8 cellular contexts compared by ENCODE assay signal in genomic region chr1:165629848-165630628, GRCh38. TPM values are rescaled to one million over a fixed set of nuclear protein-coding genes. Genes with fewer than 3 reads are reported as not detected.
DNase-seq lines count a peak whose midpoint lies in the region; ATAC-seq and TF ChIP-seq lines count a peak whose summit lies in the region.

No MANE protein-coding gene starts in this region.

- peak overlapping the region; percentile 66 to 94 (median 84) for H3K4me3 ChIP-seq in BLaER1 treated with 17β-estradiol and CSF1 and Interleukin-3, amounts not matched to agents 10 nM and 100 nM
- H3K4me3 ChIP-seq in prostate gland: peak overlapping the region; percentile 63 to 77

- ATAC-seq in GM21528 (IDR thresholded peaks at IDR 0.05; ENCODE audit: low FRiP score, unreplicated experiment): peak; percentile 0
- no peak for ATAC-seq in GM21360 (IDR thresholded peaks at IDR 0.05; ENCODE audit: unreplicated experiment)

- H3K9ac ChIP-seq in BLaER1 treated with 17β-estradiol and CSF1 and Interleukin-3, amounts not matched to agents 10 nM and 100 nM: peak overlapping the region; percentile 74 to 88 (median 83)

- no peaks in the 10 kb centered on the region for H3K9me3 ChIP-seq in BLaER1 treated with 17β-estradiol and CSF1 and Interleukin-3, amounts not matched to agents 10 nM and 100 nM (replicated peaks in 1 of 11)
- H3K9me3 ChIP-seq in prostate gland: no peaks in the 10 kb centered on the region

- intact Hi-C loops in prostate gland (cut with DNase I): no loop called here

- H3K36me3 ChIP-seq in BLaER1 treated with 17β-estradiol and CSF1 and Interleukin-3, amounts not matched to agents 10 nM and 100 nM: peaks cover 0 to 2% (median 0%) of the 10 kb centered on the region in 11 experiments; a peak in 1 of 22 replicates
- no peaks in the 10 kb centered on the region for H3K36me3 ChIP-seq in prostate gland

- TF ChIP-seq POLR2A in prostate gland (IDR thresholded peaks at IDR 0.05): no peak

- H3K4me1 ChIP-seq in BLaER1 treated with 17β-estradiol and CSF1 and Interleukin-3, amounts not matched to agents 10 nM and 100 nM: peaks cover 17 to 33% (median 24%) of the 10 kb centered on the region in 10 experiments
- peaks cover 5% of the 10 kb centered on the region for H3K4me1 ChIP-seq in prostate gland (replicated peaks)

- peak; percentile 69 for DNase-seq in NCI-H345 treated with DMSO at 0.1 percent for 48 hours (lab: John Stamatoyannopoulos, UW; ENCODE audit: unreplicated experiment)
- no peak for DNase-seq in epithelial cell of prostate (ENCODE audit: low read depth, low spot score)
- peak; percentile 5 for DNase-seq in prostate gland (ENCODE audit: low spot score)
- DNase-seq in stimulated activated CD4-positive, alpha-beta T cell treated with anti-CD3 and anti-CD28 coated beads, Interleukin-12 subunit alpha, Interleukin-12 subunit beta, amount 100 ng/mL, for 4 hours: no peak
- DNase-seq in activated effector memory CD4-positive, alpha-beta T cell treated with anti-CD3 and anti-CD28 coated beads, Interleukin-2, amount 50 U/mL, for 16 hours: no peak

- WGBS in prostate gland: 4% methylated on average over 26 of the region's 26 CpGs

- no peak for TF ChIP-seq CTCF in prostate gland (IDR thresholded peaks at IDR 0.05)

- H3K27me3 ChIP-seq in BLaER1 treated with 17β-estradiol and CSF1 and Interleukin-3, amounts not matched to agents 10 nM and 100 nM: no peaks in the 10 kb centered on the region
- no peaks in the 10 kb centered on the region for H3K27me3 ChIP-seq in prostate gland (replicated peaks; ENCODE audit: insufficient read depth)

- H3K27ac ChIP-seq in BLaER1 treated with 17β-estradiol and CSF1 and Interleukin-3, amounts not matched to agents 10 nM and 100 nM: peak overlapping the region; percentile 71 to 90 (median 83)
- H3K27ac ChIP-seq in epithelial cell of prostate (peak overlapping the region; percentile 87), prostate gland (peak overlapping the region; percentile 87 to 92)

- H4K20me1 ChIP-seq in BLaER1 treated with 17β-estradiol and CSF1 and Interleukin-3, amounts not matched to agents 10 nM and 100 nM: peaks cover 0 to 24% (median 6%) of the 10 kb centered on the region in 11 experiments; a peak in 9 of 22 replicates

- peak overlapping the region; percentile 80 to 99 (median 95) for H3K4me2 ChIP-seq in BLaER1 treated with 17β-estradiol and CSF1 and Interleukin-3, amounts not matched to agents 10 nM and 100 nM

RNA-seq across cellular contexts. Expression of gene MGST3, which starts 1.0 kb away (rescaled TPM):
- total RNA-seq in prostate gland: 100 to 1,000 TPM; 209 to 270 TPM

Comparison
In these comparisons a context has a peak if more than half of its experiments do, and no peak if none do; other contexts are left out.
1. DNase-seq: peak in NCI-H345 treated with DMSO at 0.1 percent for 48 hours (single experiment) and prostate gland (single experiment); none in epithelial cell of prostate (single experiment), stimulated activated CD4-positive, alpha-beta T cell treated with anti-CD3 and anti-CD28 coated beads, Interleukin-12 subunit alpha, Interleukin-12 subunit beta, amount 100 ng/mL, for 4 hours (single experiment) and activated effector memory CD4-positive, alpha-beta T cell treated with anti-CD3 and anti-CD28 coated beads, Interleukin-2, amount 50 U/mL, for 16 hours (single experiment).
2. Peak in every context shown above with its lines, with median percentiles within 50 percentile points of each other: H3K27ac ChIP-seq.